In genomic region chr18:48445540-48445939, GRCh38 we compare ENCODE assay signal across 8 cellular contexts. TPM values are rescaled to one million over a fixed set of nuclear protein-coding genes. Genes with fewer than 3 reads are reported as not detected.
DNase-seq lines count a peak whose midpoint lies in the region; ATAC-seq and TF ChIP-seq lines count a peak whose summit lies in the region.

No MANE protein-coding gene starts in this region.

- H3K9me3 Mint-ChIP-seq in activated naive CD8-positive, alpha-beta T cell treated with anti-CD3 and anti-CD28 coated beads for 36 hours = no peaks in the 10 kb centered on the region

- TF ChIP-seq CTCF in right atrium auricular region (IDR thresholded peaks at IDR 0.05) (peak; percentile 75 to 87), sigmoid colon (IDR thresholded peaks at IDR 0.05) (peak in 3 of 4 experiments; percentile 59 to 74 (median 69))

- no peaks in the 10 kb centered on the region for H3K9me3 ChIP-seq in GM23248 (ENCODE audit: low read depth)
- no peaks in the 10 kb centered on the region for H3K9me3 ChIP-seq in right atrium auricular region
- no peaks in the 10 kb centered on the region for H3K9me3 ChIP-seq in sigmoid colon

- no peak overlapping the region for H2AFZ ChIP-seq in GM23248

- no peak overlapping the region for H3K9ac ChIP-seq in GM23248

- 71 to 76% methylated on average over 3 of the region's 3 CpGs for WGBS in GM23248 (ENCODE audit: low coverage in 1 of 2, low lambda C conversion rate in 2 of 2, missing lambda C conversion rate in 2 of 2), 2 experiments
- WGBS in sigmoid colon, 2 donors = 86 to 87% methylated on average over 3 of the region's 3 CpGs

- intact Hi-C loops in sigmoid colon (cut with DNase I) = loop anchor here (5.0 kb wide), 1 partner anchor 103 kb away; no protein-coding TSS in a partner anchor

- no peaks in the 10 kb centered on the region; the same call in 1 of the 2 replicates for H3F3A ChIP-seq in GM23248 (ENCODE audit: insufficient read depth)

- H3K27me3 ChIP-seq in GM23248 (replicated peaks; ENCODE audit: insufficient read depth) (peaks cover 56% of the 10 kb centered on the region), right atrium auricular region (no peaks in the 10 kb centered on the region), sigmoid colon (no peaks in the 10 kb centered on the region)

- no peaks in the 10 kb centered on the region for H3K9me2 ChIP-seq in GM23248 (ENCODE audit: insufficient read depth)

- H3K27me3 Mint-ChIP-seq in activated naive CD8-positive, alpha-beta T cell treated with anti-CD3 and anti-CD28 coated beads for 36 hours = peaks cover 42% of the 10 kb centered on the region

- H3K36me3 Mint-ChIP-seq in activated naive CD8-positive, alpha-beta T cell treated with anti-CD3 and anti-CD28 coated beads for 36 hours = no peaks in the 10 kb centered on the region

- ATAC-seq in GM18870 (IDR thresholded peaks at IDR 0.05; ENCODE audit: unreplicated experiment) = no peak

- H4K20me1 ChIP-seq in GM23248 (ENCODE audit: insufficient read depth) = no peaks in the 10 kb centered on the region

- TF ChIP-seq POLR2A in sigmoid colon (IDR thresholded peaks at IDR 0.05) = no peak

- DNase-seq in D341Med (ENCODE audit: low spot score) (peak; percentile 83), GM23248 (peak; percentile 89), NCI-H128 (lab: John Stamatoyannopoulos, UW; ENCODE audit: unreplicated experiment) (peak; percentile 70), SKM-1 (lab: John Stamatoyannopoulos, UW; ENCODE audit: unreplicated experiment) (peak; percentile 71), right atrium auricular region (ENCODE audit: low spot score) (peak; percentile 88), sigmoid colon (peak; percentile 77)
- peak; percentile 71 for DNase-seq in activated naive CD8-positive, alpha-beta T cell treated with anti-CD3 and anti-CD28 coated beads for 36 hours

- H3K36me3 ChIP-seq in GM23248 (ENCODE audit: low read depth) (no peaks in the 10 kb centered on the region), right atrium auricular region (no peaks in the 10 kb centered on the region), sigmoid colon (no peaks in the 10 kb centered on the region)

- H3K4me1 Mint-ChIP-seq in activated naive CD8-positive, alpha-beta T cell treated with anti-CD3 and anti-CD28 coated beads for 36 hours = peaks cover 8% of the 10 kb centered on the region

- no peaks in the 10 kb centered on the region for H3K79me2 ChIP-seq in GM23248 (ENCODE audit: insufficient read depth)

- H3K4me1 ChIP-seq in GM23248 (ENCODE audit: insufficient read depth) = no peaks in the 10 kb centered on the region
- H3K4me1 ChIP-seq in right atrium auricular region = peaks cover 0 to 34% of the 10 kb centered on the region in 2 donors
- peaks cover 0 to 13% (median 3%) of the 10 kb centered on the region in 4 donors for H3K4me1 ChIP-seq in sigmoid colon

- no peak for TF ChIP-seq EP300 in sigmoid colon (IDR thresholded peaks at IDR 0.05)

- H3K27ac ChIP-seq in GM23248 (no peak overlapping the region), right atrium auricular region (no peak overlapping the region), sigmoid colon (no peak overlapping the region)

- H3K27ac Mint-ChIP-seq in activated naive CD8-positive, alpha-beta T cell treated with anti-CD3 and anti-CD28 coated beads for 36 hours = no peak overlapping the region

- no peak overlapping the region for H3K4me3 Mint-ChIP-seq in activated naive CD8-positive, alpha-beta T cell treated with anti-CD3 and anti-CD28 coated beads for 36 hours

- in situ Hi-C loops in GM23248 (cut with MboI) = loop anchor here (5.0 kb wide), 1 partner anchor 413 kb away; no protein-coding TSS in a partner anchor

- no peak overlapping the region for H3K4me3 ChIP-seq in GM23248
- no peak overlapping the region for H3K4me3 ChIP-seq in right atrium auricular region
- no peak overlapping the region for H3K4me3 ChIP-seq in sigmoid colon

- no peak overlapping the region for H3K4me2 ChIP-seq in GM23248 (ENCODE audit: unreplicated experiment)

RNA-seq across cellular contexts. Expression of gene ZBTB7C, which starts 36.4 kb away (rescaled TPM):
- not detected in 2 replicates for total RNA-seq in GM23248 (2014; rRNA removed; shearing (Covaris generic))
- polyA plus RNA-seq in GM23248 (2016; fragmentation: Nextera tagmentation; extraction: Ambion mirVana) (not detected in 2 replicates), sigmoid colon (10 to 100 TPM; 16.9 to 18.6 (median 18.5) TPM)
- not detected for total RNA-seq in activated naive CD8-positive, alpha-beta T cell treated with anti-CD3 and anti-CD28 coated beads for 36 hours
- total RNA-seq in right atrium auricular region (1 to 10 TPM; 1.8 to 7.7 TPM), sigmoid colon (1 to 10 TPM in 1 of 4 donors, under 1 TPM in 3; 0.41 to 1.7 (median 0.60) TPM)
